Comparison of ENCODE assay signal across 20 cellular contexts in the genomic region with DNA sequence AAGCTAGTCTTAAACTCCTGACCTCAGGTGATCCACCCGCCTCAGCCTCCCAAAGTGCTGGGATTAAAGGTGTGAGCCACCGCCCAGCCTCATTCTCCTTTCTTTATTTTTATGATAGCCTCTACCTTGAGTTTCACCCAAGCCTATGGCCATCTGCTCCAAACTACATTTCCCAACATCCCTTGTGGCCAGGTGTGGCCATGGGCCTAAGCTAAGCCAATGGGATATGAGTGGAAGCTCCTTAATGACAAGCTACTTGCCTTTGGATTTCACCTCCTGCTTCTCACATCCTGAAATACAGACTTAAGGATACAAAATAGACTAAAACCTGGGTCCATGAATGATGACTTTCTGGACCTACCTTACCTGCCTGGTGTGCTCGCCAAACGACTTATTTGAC.
"Had no signal": no experiment of that assay in that cellular context is flagged by ENCODE, and none has a peak within 500 bp of the region (broad histone marks: within the 10 kb centered on the region; RNA-seq: fewer than 3 reads in every experiment).

No MANE protein-coding gene starts in this region.

- H3K27me3 ChIP-seq: body of pancreas, foreskin keratinocyte, suprapubic skin had no signal

- H3K4me3 ChIP-seq: body of pancreas, lower lobe of right lung, suprapubic skin had no signal

- ATAC-seq: activated CD8-positive, alpha-beta T cell treated with anti-CD3 and anti-CD28 coated beads for 36 hours; body of pancreas; foreskin keratinocyte; left cardiac atrium; lower lobe of right lung; sciatic nerve; T-helper 17 cell had no signal

- H3K27ac Mint-ChIP-seq: activated CD8-positive, alpha-beta T cell treated with anti-CD3 and anti-CD28 coated beads for 36 hours; activated naive CD4-positive, alpha-beta T cell treated with anti-CD3 and anti-CD28 coated beads, Interleukin-2, amount 50 U/mL, for 24 hours; mesothelial cell of epicardium; stimulated activated naive CD8-positive, alpha-beta T cell treated with anti-CD3 and anti-CD28 coated beads, Interleukin-15, Interleukin-2, amounts not matched to agents 100 ng/mL and 50 ng/mL, for 24 hours; T-helper 17 cell; type B pancreatic cell had no signal

- H3K27me3 Mint-ChIP-seq: activated naive CD4-positive, alpha-beta T cell treated with anti-CD3 and anti-CD28 coated beads, Interleukin-2, amount 50 U/mL, for 24 hours; stimulated activated naive CD8-positive, alpha-beta T cell treated with anti-CD3 and anti-CD28 coated beads, Interleukin-15, Interleukin-2, amounts not matched to agents 100 ng/mL and 50 ng/mL, for 24 hours had no signal

- H3K9me3 ChIP-seq: body of pancreas, lower lobe of right lung, suprapubic skin had no signal

- H3K27ac ChIP-seq: body of pancreas, foreskin keratinocyte, lower lobe of right lung, suprapubic skin had no signal

- H3K9me3 Mint-ChIP-seq: activated CD8-positive, alpha-beta T cell treated with anti-CD3 and anti-CD28 coated beads for 36 hours; activated naive CD4-positive, alpha-beta T cell treated with anti-CD3 and anti-CD28 coated beads, Interleukin-2, amount 50 U/mL, for 24 hours; mesothelial cell of epicardium; neural crest cell; stimulated activated naive CD8-positive, alpha-beta T cell treated with anti-CD3 and anti-CD28 coated beads, Interleukin-15, Interleukin-2, amounts not matched to agents 100 ng/mL and 50 ng/mL, for 24 hours; type B pancreatic cell had no signal

- H3K36me3 Mint-ChIP-seq: activated naive CD4-positive, alpha-beta T cell treated with anti-CD3 and anti-CD28 coated beads, Interleukin-2, amount 50 U/mL, for 24 hours; mesothelial cell of epicardium; type B pancreatic cell had no signal

- H3K4me1 Mint-ChIP-seq: activated naive CD4-positive, alpha-beta T cell treated with anti-CD3 and anti-CD28 coated beads, Interleukin-2, amount 50 U/mL, for 24 hours; mesothelial cell of epicardium; T-helper 17 cell had no signal

- DNase-seq: activated CD4-positive, alpha-beta T cell treated with anti-CD3 and anti-CD28 coated beads for 4 hours; activated CD8-positive, alpha-beta T cell treated with anti-CD3 and anti-CD28 coated beads for 36 hours; activated effector memory CD4-positive, alpha-beta T cell treated with anti-CD3 and anti-CD28 coated beads, Interleukin-2, amount 50 U/mL, for 16 hours; activated T-cell treated with anti-CD3 and anti-CD28 coated beads, Interleukin-2, amount 50 U/mL, for 48 hours; amygdala; body of pancreas; cortex of kidney; effector CD4-positive, alpha-beta T cell; left cardiac atrium; lower lobe of right lung; T-helper 17 cell had no signal

- H3K4me1 ChIP-seq: body of pancreas, foreskin keratinocyte, lower lobe of right lung, suprapubic skin had no signal

- H3K4me3 Mint-ChIP-seq: activated CD8-positive, alpha-beta T cell treated with anti-CD3 and anti-CD28 coated beads for 36 hours; activated naive CD4-positive, alpha-beta T cell treated with anti-CD3 and anti-CD28 coated beads, Interleukin-2, amount 50 U/mL, for 24 hours; mesothelial cell of epicardium; neural crest cell; stimulated activated naive CD8-positive, alpha-beta T cell treated with anti-CD3 and anti-CD28 coated beads, Interleukin-15, Interleukin-2, amounts not matched to agents 100 ng/mL and 50 ng/mL, for 24 hours; T-helper 17 cell; type B pancreatic cell had no signal

- H3K36me3 ChIP-seq: lower lobe of right lung, suprapubic skin had no signal

- FAIRE-seq: endothelial cell of umbilical vein had no signal
